Comparison of ENCODE assay signal across 25 cellular contexts in genomic region chr2:223635080-223635479, GRCh38. TPM values are rescaled to one million over a fixed set of nuclear protein-coding genes. Genes with fewer than 3 reads are reported as not detected.
A peak's percentile ranks its signal among the peaks of the same experiment; 100 is the strongest.
DNase-seq lines count a peak whose midpoint lies in the region; ATAC-seq, FAIRE-seq and TF ChIP-seq lines count a peak whose summit lies in the region.
"Had no signal": no experiment of that assay in that cellular context is flagged by ENCODE, and none has a peak within 500 bp of the region (broad histone marks: within the 10 kb centered on the region; RNA-seq: fewer than 3 reads in every experiment).

No MANE protein-coding gene starts in this region.

- H2AFZ ChIP-seq in K562 (ENCODE audit: low read depth, low read length) = no peak overlapping the region

- FAIRE-seq in K562 (lab: Jason Lieb, UNC) = no peak
- FAIRE-seq: GM12892, GM19239, keratinocyte had no signal

- H3K4me1 ChIP-seq in breast epithelium = no peaks in the 10 kb centered on the region
- H3K4me1 ChIP-seq in K562 (replicated peaks in 1 of 2; ENCODE audit: control insufficient read depth in 2 of 2, insufficient read depth in 2 of 2, low read length in 2 of 2) = no peaks in the 10 kb centered on the region
- H3K4me1 ChIP-seq: BE2C, gastroesophageal sphincter, tibial artery had no signal

- H3K36me3 ChIP-seq in breast epithelium = no peaks in the 10 kb centered on the region
- H3K36me3 ChIP-seq in K562 (ENCODE audit: control insufficient read depth, insufficient read depth, low read length) = no peaks in the 10 kb centered on the region
- H3K36me3 ChIP-seq: BE2C, gastroesophageal sphincter, tibial artery had no signal

- no peaks in the 10 kb centered on the region for H3K4me1 Mint-ChIP-seq in MCF 10A (ENCODE audit: insufficient read depth, unreplicated experiment)
- H3K4me1 Mint-ChIP-seq: activated B cell treated with CpG ODN at 0.5 μM for 24 hours had no signal

- H3K4me2 ChIP-seq in K562 (ENCODE audit: insufficient read depth, low read length) = no peak overlapping the region

- intact Hi-C loops in MCF 10A (cut with micrococcal nuclease) (no loop called here), breast epithelium (cut with DNase I; ENCODE audit: low total_unique reads) (no loop called here), K562 (cut with micrococcal nuclease) (no loop called here)

- TF ChIP-seq EP300 in K562 (IDR thresholded peaks at IDR 0.05; ENCODE audit: low read length) = no peak

- no peak overlapping the region for H3K9ac ChIP-seq in K562 (ENCODE audit: insufficient read depth in 1 of 2, low read depth in 2 of 2, low read length in 2 of 2)

- TF ChIP-seq RAD21 in K562 (CRISPR knock-in tag; conservative IDR thresholded peaks at IDR 0.05 in 1 of 2, IDR thresholded peaks at IDR 0.05 in 1 of 2) = no peak

- no peaks in the 10 kb centered on the region for H4K20me1 ChIP-seq in K562 (replicated peaks; ENCODE audit: control insufficient read depth, insufficient read depth, low read length)

- in situ Hi-C loops in K562 (cut with MboI) = no loop called here

- H3K27me3 Mint-ChIP-seq in MCF 10A (ENCODE audit: insufficient read depth, unreplicated experiment) = no peaks in the 10 kb centered on the region
- H3K27me3 Mint-ChIP-seq: activated B cell treated with CpG ODN at 0.5 μM for 24 hours had no signal

- H3K27ac Mint-ChIP-seq in MCF 10A (ENCODE audit: low read depth, unreplicated experiment) = no peak overlapping the region
- H3K27ac Mint-ChIP-seq: activated B cell treated with CpG ODN at 0.5 μM for 24 hours; stimulated activated naive CD8-positive, alpha-beta T cell treated with anti-CD3 and anti-CD28 coated beads, Interleukin-15, Interleukin-2, amounts not matched to agents 100 ng/mL and 50 ng/mL, for 24 hours had no signal

- H3K27ac ChIP-seq in breast epithelium (no peak overlapping the region), K562 (ENCODE audit: extremely low read depth, low read depth, low read length) (no peak overlapping the region)
- H3K27ac ChIP-seq: gastroesophageal sphincter, SK-N-MC, tibial artery had no signal

- H3K36me3 Mint-ChIP-seq in MCF 10A (ENCODE audit: insufficient read depth, unreplicated experiment) = no peaks in the 10 kb centered on the region

- BruUV-seq in MCF 10A (replicated peaks; lab: Mats Ljungman, UMichigan) (no TSS peak), K562 (replicated peaks; lab: Mats Ljungman, UMichigan) (no TSS peak)

- no peak overlapping the region for H3K4me3 ChIP-seq in breast epithelium
- no peak overlapping the region for H3K4me3 ChIP-seq in K562
- no peak overlapping the region for H3K4me3 ChIP-seq in fibroblast of the aortic adventitia (ENCODE audit: low read depth, low read length)
- H3K4me3 ChIP-seq: gastroesophageal sphincter, lung, SK-N-MC, tibial artery had no signal

- H3K27me3 ChIP-seq in breast epithelium (no peaks in the 10 kb centered on the region), K562 (ENCODE audit: control insufficient read depth in 2 of 2, insufficient read depth in 2 of 2, low read length in 2 of 2) (no peaks in the 10 kb centered on the region)
- H3K27me3 ChIP-seq: BE2C, gastroesophageal sphincter, tibial artery had no signal

- no peaks in the 10 kb centered on the region for H3K9me3 Mint-ChIP-seq in MCF 10A (ENCODE audit: unreplicated experiment)

- no peak overlapping the region for H3K4me3 Mint-ChIP-seq in MCF 10A (ENCODE audit: unreplicated experiment)
- H3K4me3 Mint-ChIP-seq: activated B cell treated with CpG ODN at 0.5 μM for 24 hours; stimulated activated naive CD8-positive, alpha-beta T cell treated with anti-CD3 and anti-CD28 coated beads, Interleukin-15, Interleukin-2, amounts not matched to agents 100 ng/mL and 50 ng/mL, for 24 hours had no signal

- 0% methylated on average over 1 of the region's 1 CpG for WGBS in K562 (ENCODE audit: insufficient coverage, low coverage, missing lambda C conversion rate)

- TF ChIP-seq POLR2A in breast epithelium (IDR thresholded peaks at IDR 0.05) (no peak), K562 (conservative IDR thresholded peaks at IDR 0.05) (no peak)

- no peak for ATAC-seq in K562
- no peak for ATAC-seq in HG03521 (IDR thresholded peaks at IDR 0.05; ENCODE audit: unreplicated experiment)
- ATAC-seq: gastroesophageal sphincter had no signal

- H3K79me2 ChIP-seq in K562 (ENCODE audit: control insufficient read depth, insufficient read depth, low read length) = no peaks in the 10 kb centered on the region

- CTCF ChIA-PET in MCF 10A (lab: Yijun Ruan, JAX) = no interaction called here
- CTCF ChIA-PET in K562 (lab: Yijun Ruan, JAX; ENCODE audit: low intra/inter-chr PET ratio) = no interaction called here

- POLR2A ChIA-PET in MCF 10A (lab: Yijun Ruan, JAX) (interaction anchor here (0.6 to 1.2 kb wide), 3 partner anchors 10 to 71 kb away, joined by 3 to 4 read pairs (median 3); no protein-coding TSS in a partner anchor), K562 (lab: Yijun Ruan, JAX) (no interaction called here)

- DNase-seq in MCF 10A (ENCODE audit: unreplicated experiment) (peak; percentile 14), breast epithelium (ENCODE audit: low spot score in 2 of 2) (no peak), K562 (ENCODE audit: extremely low read depth in 1 of 4, low spot score in 3 of 4) (no peak), fibroblast of the aortic adventitia (ENCODE audit: low read depth) (peak; percentile 38), activated T-cell treated with anti-CD3 and anti-CD28 coated beads for 4 hours (no peak), SKM-1 treated with dmso at 0.1 percent for 144 hours (lab: John Stamatoyannopoulos, UW; ENCODE audit: unreplicated experiment) (no peak)
- DNase-seq in activated CD4-positive, CD25-positive, alpha-beta regulatory T cell (lab: John Stamatoyannopoulos, UW) = no peak
- DNase-seq: activated B cell treated with CpG ODN at 0.5 μM for 24 hours; activated CD4-positive, alpha-beta T cell treated with anti-CD3 and anti-CD28 coated beads, Interleukin-2, amount 50 U/mL, for 48 hours; activated effector memory CD4-positive, alpha-beta T cell treated with anti-CD3 and anti-CD28 coated beads, Interleukin-2, amount 50 U/mL, for 16 hours; BE2C; dermis blood vessel endothelial cell; NCI-H2081 treated with DMSO at 0.1 percent for 48 hours; NCI-H510A treated with DMSO at 0.1 percent for 48 hours; stimulated activated CD4-positive, alpha-beta T cell treated with anti-CD3 and anti-CD28 coated beads, Interleukin-4, amount 100 ng/mL, for 24 hours; tibial artery had no signal

- H3K9me1 ChIP-seq in K562 (ENCODE audit: control insufficient read depth, insufficient read depth, low read length) = no peaks in the 10 kb centered on the region

- no peaks in the 10 kb centered on the region for H3K9me3 ChIP-seq in breast epithelium
- no peaks in the 10 kb centered on the region for H3K9me3 ChIP-seq in K562 (replicated peaks; ENCODE audit: control insufficient read depth, insufficient read depth, low read depth, low read length)
- H3K9me3 ChIP-seq: BE2C, gastroesophageal sphincter had no signal

- TF ChIP-seq CTCF in MCF 10A (IDR thresholded peaks at IDR 0.05; ENCODE audit: unreplicated experiment) = no peak
- no peak for TF ChIP-seq CTCF in breast epithelium (IDR thresholded peaks at IDR 0.05)
- TF ChIP-seq CTCF in K562 (IDR thresholded peaks at IDR 0.05 in 2 of 3, conservative IDR thresholded peaks at IDR 0.05 in 1 of 3; ENCODE audit: insufficient read depth in 2 of 3, low read depth in 1 of 3, low read length in 3 of 3) = no peak
- no peak for TF ChIP-seq CTCF in fibroblast of the aortic adventitia (IDR thresholded peaks at IDR 0.05; ENCODE audit: insufficient read depth, low read length)

TF ChIP-seq in K562, 482 proteins besides CTCF, POLR2A, EP300 and RAD21 (continues in another document):
- no peak for TF ChIP-seq NFRKB (IDR thresholded peaks at IDR 0.05; ENCODE audit: low read depth)
- no peak for TF ChIP-seq GATAD2B (IDR thresholded peaks at IDR 0.05; ENCODE audit: borderline replicate concordance)
- no peak for TF ChIP-seq ZBTB2 (IDR thresholded peaks at IDR 0.05)
- peak; percentile 74 for TF ChIP-seq MAFK (IDR thresholded peaks at IDR 0.05; ENCODE audit: low read length)
- TF ChIP-seq C11orf30 (IDR thresholded peaks at IDR 0.05; ENCODE audit: low read depth) = peak; percentile 72
- no peak for TF ChIP-seq MCM3 (IDR thresholded peaks at IDR 0.05)
- no peak for TF ChIP-seq PHF8 (IDR thresholded peaks at IDR 0.05; ENCODE audit: borderline replicate concordance, low read length)
- peak; percentile 84 for TF ChIP-seq ZNF316 (IDR thresholded peaks at IDR 0.05)
- TF ChIP-seq ZNF644 (tag; IDR thresholded peaks at IDR 0.05; ENCODE audit: low read depth) = no peak

RNA-seq across cellular contexts. Expression of gene SCG2, which starts 32.9 kb away (rescaled TPM):
- total RNA-seq in MCF 10A (2022) = 0.52 and 0.84 TPM in 2 replicates
- under 1 TPM in 2 of 3 donors, not detected in 1; 0.32 to 0.66 TPM for total RNA-seq in breast epithelium
- 0.14 and 0.81 TPM in 2 replicates for total RNA-seq in K562 (2011; cell fraction: chromatin; rRNA removed; ENCODE audit: low replicate concordance)
- 0.13 TPM in 1 of 2 replicates, not detected in the other for total RNA-seq in K562 (2011; cell fraction: nucleolus; rRNA removed)
- total RNA-seq in K562 (2011; cell fraction: nucleoplasm; rRNA removed) = 0.29 and 0.38 TPM in 2 replicates
- total RNA-seq in K562 (2014; rRNA removed) = 1.1 TPM in 2 replicates
- 1.4 and 1.6 TPM in 2 replicates for total RNA-seq in K562 (2014; rRNA removed; fragmentation: Illumina TruSeq; extraction: Trizol)
- total RNA-seq in K562 (2015; rRNA removed; fragmentation: Illumina TruSeq; extraction: Trizol) = 1.4 and 1.5 TPM in 2 replicates
- total RNA-seq in K562 (2021) = 0.49 and 0.78 TPM in 2 replicates
- 0.07 and 0.11 TPM in 2 replicates for polyA plus RNA-seq in K562 (2011; rRNA removed)
- not detected in 2 replicates for polyA plus RNA-seq in K562 (2011; cell fraction: cytosol; rRNA removed)
- polyA plus RNA-seq in K562 (2011; cell fraction: nucleus; rRNA removed) = 0.10 and 0.28 TPM in 2 replicates
- 0.66 and 0.78 TPM in 2 replicates for polyA plus RNA-seq in K562 (2012)
- polyA plus RNA-seq in K562 (2014; fragmentation: Illumina TruSeq; extraction: Trizol) = 1.1 and 1.4 TPM in 2 replicates
- under 1 TPM; 0.37 to 0.38 TPM for polyA plus RNA-seq in K562 (2014; fragmentation: Nextera tagmentation; extraction: Ambion mirVana)
- 0.98 and 1.5 TPM in 2 replicates for polyA plus RNA-seq in K562 (2014; rRNA removed)
- polyA minus RNA-seq in K562 (2011; rRNA and poly(A)+ RNA removed) = 0.09 and 0.11 TPM in 2 replicates
- not detected in 2 replicates for polyA minus RNA-seq in K562 (2011; cell fraction: cytosol; rRNA and poly(A)+ RNA removed)
- polyA minus RNA-seq in K562 (2011; cell fraction: nucleus; rRNA and poly(A)+ RNA removed) = not detected in 2 replicates
- 0.63 and 3.4 TPM in 2 replicates for total RNA-seq in fibroblast of the aortic adventitia (ENCODE audit: low replicate concordance)
- total RNA-seq: pulmonary artery endothelial cell had no signal

Comparison
In these comparisons a context has a peak if more than half of its experiments do, and no peak if none do; other contexts are left out.
1. DNase-seq: peak in MCF 10A (single experiment) and fibroblast of the aortic adventitia (single experiment); none in breast epithelium (0 of 2), K562 (0 of 4), activated T-cell treated with anti-CD3 and anti-CD28 coated beads for 4 hours (single experiment), activated CD4-positive, CD25-positive, alpha-beta regulatory T cell (0 of 4) and SKM-1 treated with dmso at 0.1 percent for 144 hours (single experiment).